1 cellular context compared by ENCODE assay signal in the genomic region with DNA sequence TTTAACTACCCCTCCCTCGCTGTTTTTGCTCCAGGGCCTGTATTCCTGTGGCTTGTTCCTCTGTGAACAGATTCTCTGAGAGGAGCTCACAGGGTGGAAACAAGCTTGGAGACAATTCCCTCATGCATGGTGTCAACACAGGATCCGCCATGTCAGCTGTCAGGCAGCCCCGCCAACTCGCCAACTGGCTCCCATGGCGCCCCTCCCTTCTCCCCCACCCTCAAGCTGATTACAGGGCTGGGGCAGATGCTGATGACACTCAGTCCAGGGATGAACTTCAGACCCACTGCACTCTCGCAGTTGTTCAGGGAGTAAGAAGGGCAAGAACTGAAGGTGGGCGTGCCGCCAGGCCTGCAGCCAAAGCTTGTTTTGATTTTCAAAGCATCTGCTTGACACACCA.
TF ChIP-seq lines count a peak whose summit lies in the region.

No MANE protein-coding gene starts in this region.

TF ChIP-seq in HepG2, 621 proteins besides CTCF, POLR2A, EP300 and RAD21 (continued from another document):
- TF ChIP-seq, protein P1, sequence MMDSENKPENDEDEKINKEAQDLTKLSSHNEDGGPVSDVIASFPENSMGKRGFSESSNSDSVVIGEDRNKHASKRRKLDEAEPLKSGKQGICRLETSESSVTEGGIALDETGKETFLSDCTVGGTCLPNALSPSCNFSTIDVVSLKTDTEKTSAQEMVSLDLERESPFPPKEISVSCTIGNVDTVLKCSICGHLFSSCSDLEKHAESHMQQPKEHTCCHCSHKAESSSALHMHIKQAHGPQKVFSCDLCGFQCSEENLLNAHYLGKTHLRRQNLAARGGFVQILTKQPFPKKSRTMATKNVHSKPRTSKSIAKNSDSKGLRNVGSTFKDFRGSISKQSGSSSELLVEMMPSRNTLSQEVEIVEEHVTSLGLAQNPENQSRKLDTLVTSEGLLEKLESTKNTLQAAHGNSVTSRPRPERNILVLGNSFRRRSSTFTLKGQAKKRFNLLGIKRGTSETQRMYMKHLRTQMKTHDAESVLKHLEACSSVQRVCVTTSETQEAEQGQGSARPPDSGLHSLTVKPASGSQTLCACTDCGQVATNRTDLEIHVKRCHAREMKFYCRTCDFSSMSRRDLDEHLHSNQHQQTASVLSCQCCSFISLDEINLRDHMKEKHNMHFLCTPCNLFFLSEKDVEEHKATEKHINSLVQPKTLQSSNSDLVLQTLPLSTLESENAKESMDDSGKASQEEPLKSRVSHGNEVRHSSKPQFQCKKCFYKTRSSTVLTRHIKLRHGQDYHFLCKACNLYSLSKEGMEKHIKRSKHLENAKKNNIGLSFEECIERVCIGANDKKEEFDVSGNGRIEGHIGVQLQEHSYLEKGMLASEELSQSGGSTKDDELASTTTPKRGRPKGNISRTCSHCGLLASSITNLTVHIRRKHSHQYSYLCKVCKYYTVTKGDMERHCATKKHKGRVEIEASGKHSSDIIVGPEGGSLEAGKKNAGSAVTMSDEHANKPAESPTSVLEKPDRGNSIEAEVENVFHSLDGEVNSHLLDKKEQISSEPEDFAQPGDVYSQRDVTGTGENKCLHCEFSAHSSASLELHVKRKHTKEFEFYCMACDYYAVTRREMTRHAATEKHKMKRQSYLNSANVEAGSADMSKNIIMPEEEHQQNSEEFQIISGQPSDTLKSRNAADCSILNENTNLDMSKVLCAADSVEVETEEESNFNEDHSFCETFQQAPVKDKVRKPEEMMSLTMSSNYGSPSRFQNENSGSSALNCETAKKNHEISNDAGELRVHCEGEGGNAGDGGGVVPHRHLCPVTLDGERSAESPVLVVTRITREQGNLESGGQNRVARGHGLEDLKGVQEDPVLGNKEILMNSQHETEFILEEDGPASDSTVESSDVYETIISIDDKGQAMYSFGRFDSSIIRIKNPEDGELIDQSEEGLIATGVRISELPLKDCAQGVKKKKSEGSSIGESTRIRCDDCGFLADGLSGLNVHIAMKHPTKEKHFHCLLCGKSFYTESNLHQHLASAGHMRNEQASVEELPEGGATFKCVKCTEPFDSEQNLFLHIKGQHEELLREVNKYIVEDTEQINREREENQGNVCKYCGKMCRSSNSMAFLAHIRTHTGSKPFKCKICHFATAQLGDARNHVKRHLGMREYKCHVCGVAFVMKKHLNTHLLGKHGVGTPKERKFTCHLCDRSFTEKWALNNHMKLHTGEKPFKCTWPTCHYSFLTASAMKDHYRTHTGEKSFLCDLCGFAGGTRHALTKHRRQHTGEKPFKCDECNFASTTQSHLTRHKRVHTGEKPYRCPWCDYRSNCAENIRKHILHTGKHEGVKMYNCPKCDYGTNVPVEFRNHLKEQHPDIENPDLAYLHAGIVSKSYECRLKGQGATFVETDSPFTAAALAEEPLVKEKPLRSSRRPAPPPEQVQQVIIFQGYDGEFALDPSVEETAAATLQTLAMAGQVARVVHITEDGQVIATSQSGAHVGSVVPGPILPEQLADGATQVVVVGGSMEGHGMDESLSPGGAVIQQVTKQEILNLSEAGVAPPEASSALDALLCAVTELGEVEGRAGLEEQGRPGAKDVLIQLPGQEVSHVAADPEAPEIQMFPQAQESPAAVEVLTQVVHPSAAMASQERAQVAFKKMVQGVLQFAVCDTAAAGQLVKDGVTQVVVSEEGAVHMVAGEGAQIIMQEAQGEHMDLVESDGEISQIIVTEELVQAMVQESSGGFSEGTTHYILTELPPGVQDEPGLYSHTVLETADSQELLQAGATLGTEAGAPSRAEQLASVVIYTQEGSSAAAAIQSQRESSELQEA (CRISPR knock-in tag; IDR thresholded peaks at IDR 0.05; ENCODE audit: not compliant biosample characterization), result no peak
- TF ChIP-seq, protein P2, sequence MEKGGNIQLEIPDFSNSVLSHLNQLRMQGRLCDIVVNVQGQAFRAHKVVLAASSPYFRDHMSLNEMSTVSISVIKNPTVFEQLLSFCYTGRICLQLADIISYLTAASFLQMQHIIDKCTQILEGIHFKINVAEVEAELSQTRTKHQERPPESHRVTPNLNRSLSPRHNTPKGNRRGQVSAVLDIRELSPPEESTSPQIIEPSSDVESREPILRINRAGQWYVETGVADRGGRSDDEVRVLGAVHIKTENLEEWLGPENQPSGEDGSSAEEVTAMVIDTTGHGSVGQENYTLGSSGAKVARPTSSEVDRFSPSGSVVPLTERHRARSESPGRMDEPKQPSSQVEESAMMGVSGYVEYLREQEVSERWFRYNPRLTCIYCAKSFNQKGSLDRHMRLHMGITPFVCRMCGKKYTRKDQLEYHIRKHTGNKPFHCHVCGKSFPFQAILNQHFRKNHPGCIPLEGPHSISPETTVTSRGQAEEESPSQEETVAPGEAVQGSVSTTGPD (CRISPR knock-in tag; IDR thresholded peaks at IDR 0.05), result no peak
- TF ChIP-seq, protein P3, sequence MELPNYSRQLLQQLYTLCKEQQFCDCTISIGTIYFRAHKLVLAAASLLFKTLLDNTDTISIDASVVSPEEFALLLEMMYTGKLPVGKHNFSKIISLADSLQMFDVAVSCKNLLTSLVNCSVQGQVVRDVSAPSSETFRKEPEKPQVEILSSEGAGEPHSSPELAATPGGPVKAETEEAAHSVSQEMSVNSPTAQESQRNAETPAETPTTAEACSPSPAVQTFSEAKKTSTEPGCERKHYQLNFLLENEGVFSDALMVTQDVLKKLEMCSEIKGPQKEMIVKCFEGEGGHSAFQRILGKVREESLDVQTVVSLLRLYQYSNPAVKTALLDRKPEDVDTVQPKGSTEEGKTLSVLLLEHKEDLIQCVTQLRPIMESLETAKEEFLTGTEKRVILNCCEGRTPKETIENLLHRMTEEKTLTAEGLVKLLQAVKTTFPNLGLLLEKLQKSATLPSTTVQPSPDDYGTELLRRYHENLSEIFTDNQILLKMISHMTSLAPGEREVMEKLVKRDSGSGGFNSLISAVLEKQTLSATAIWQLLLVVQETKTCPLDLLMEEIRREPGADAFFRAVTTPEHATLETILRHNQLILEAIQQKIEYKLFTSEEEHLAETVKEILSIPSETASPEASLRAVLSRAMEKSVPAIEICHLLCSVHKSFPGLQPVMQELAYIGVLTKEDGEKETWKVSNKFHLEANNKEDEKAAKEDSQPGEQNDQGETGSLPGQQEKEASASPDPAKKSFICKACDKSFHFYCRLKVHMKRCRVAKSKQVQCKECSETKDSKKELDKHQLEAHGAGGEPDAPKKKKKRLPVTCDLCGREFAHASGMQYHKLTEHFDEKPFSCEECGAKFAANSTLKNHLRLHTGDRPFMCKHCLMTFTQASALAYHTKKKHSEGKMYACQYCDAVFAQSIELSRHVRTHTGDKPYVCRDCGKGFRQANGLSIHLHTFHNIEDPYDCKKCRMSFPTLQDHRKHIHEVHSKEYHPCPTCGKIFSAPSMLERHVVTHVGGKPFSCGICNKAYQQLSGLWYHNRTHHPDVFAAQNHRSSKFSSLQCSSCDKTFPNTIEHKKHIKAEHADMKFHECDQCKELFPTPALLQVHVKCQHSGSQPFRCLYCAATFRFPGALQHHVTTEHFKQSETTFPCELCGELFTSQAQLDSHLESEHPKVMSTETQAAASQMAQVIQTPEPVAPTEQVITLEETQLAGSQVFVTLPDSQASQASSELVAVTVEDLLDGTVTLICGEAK (IDR thresholded peaks at IDR 0.05), result no peak
- TF ChIP-seq, protein P3 (CRISPR knock-in tag; IDR thresholded peaks at IDR 0.05), result no peak
- no peak for TF ChIP-seq ZFYVE20 (CRISPR knock-in tag; IDR thresholded peaks at IDR 0.05; ENCODE audit: borderline replicate concordance, low read depth)
- TF ChIP-seq NFE2 (CRISPR knock-in tag; IDR thresholded peaks at IDR 0.05), result no peak
- TF ChIP-seq KDM3A (CRISPR knock-in tag; IDR thresholded peaks at IDR 0.05; ENCODE audit: low read depth), result no peak
- TF ChIP-seq ZBTB42 (CRISPR knock-in tag; IDR thresholded peaks at IDR 0.05), result no peak
- no peak for TF ChIP-seq NR3C1 (CRISPR knock-in tag; IDR thresholded peaks at IDR 0.05)
